8 cellular contexts compared by ENCODE assay signal in genomic region chr20:53657732-53658131, GRCh38.
A peak's percentile ranks its signal among the peaks of the same experiment; 100 is the strongest.
DNase-seq lines count a peak whose midpoint lies in the region; ATAC-seq and TF ChIP-seq lines count a peak whose summit lies in the region.
"Had no signal": no experiment of that assay in that cellular context is flagged by ENCODE, and none has a peak within 500 bp of the region (broad histone marks: within the 10 kb centered on the region; RNA-seq: fewer than 3 reads in every experiment).

No MANE protein-coding gene starts in this region.

- no peak for ATAC-seq in GM21717 (IDR thresholded peaks at IDR 0.05; ENCODE audit: unreplicated experiment)

- peaks cover 43% of the 10 kb centered on the region for H3K4me1 Mint-ChIP-seq in progenitor cell of endocrine pancreas (ENCODE audit: low read depth)

- peak overlapping the region; percentile 41 for H3K27ac Mint-ChIP-seq in progenitor cell of endocrine pancreas

- peak; percentile 84 for DNase-seq in DMS114 treated with DMSO at 0.1 percent for 48 hours (lab: John Stamatoyannopoulos, UW; ENCODE audit: unreplicated experiment)
- peak; percentile 39 for DNase-seq in LHCN-M2 (ENCODE audit: low read depth)
- peak; percentile 69 for DNase-seq in cerebellar cortex (ENCODE audit: low spot score)
- DNase-seq in progenitor cell of endocrine pancreas (ENCODE audit: low spot score, unreplicated experiment): no peak
- no peak for DNase-seq in SKM-1 (lab: John Stamatoyannopoulos, UW; ENCODE audit: unreplicated experiment)
- no peak for DNase-seq in 8988T
- DNase-seq: SW 1271 had no signal

- H3K9me3 Mint-ChIP-seq in progenitor cell of endocrine pancreas (ENCODE audit: low read depth): no peaks in the 10 kb centered on the region

- no peak for TF ChIP-seq CTCF in progenitor cell of endocrine pancreas (IDR thresholded peaks at IDR 0.05; ENCODE audit: unreplicated experiment)

- H3K36me3 Mint-ChIP-seq in progenitor cell of endocrine pancreas (ENCODE audit: insufficient read depth): no peaks in the 10 kb centered on the region

- no peaks in the 10 kb centered on the region for H3K27me3 Mint-ChIP-seq in progenitor cell of endocrine pancreas

- H3K4me3 Mint-ChIP-seq in progenitor cell of endocrine pancreas (ENCODE audit: low read depth): no peak overlapping the region

Comparison
In these comparisons a context has a peak if more than half of its experiments do, and no peak if none do; other contexts are left out.
1. DNase-seq: peak in DMS114 treated with DMSO at 0.1 percent for 48 hours (single experiment), LHCN-M2 (single experiment) and cerebellar cortex (single experiment); none in progenitor cell of endocrine pancreas (single experiment), SKM-1 (single experiment) and 8988T (single experiment).